6 cellular contexts compared by ENCODE assay signal in the genomic region with DNA sequence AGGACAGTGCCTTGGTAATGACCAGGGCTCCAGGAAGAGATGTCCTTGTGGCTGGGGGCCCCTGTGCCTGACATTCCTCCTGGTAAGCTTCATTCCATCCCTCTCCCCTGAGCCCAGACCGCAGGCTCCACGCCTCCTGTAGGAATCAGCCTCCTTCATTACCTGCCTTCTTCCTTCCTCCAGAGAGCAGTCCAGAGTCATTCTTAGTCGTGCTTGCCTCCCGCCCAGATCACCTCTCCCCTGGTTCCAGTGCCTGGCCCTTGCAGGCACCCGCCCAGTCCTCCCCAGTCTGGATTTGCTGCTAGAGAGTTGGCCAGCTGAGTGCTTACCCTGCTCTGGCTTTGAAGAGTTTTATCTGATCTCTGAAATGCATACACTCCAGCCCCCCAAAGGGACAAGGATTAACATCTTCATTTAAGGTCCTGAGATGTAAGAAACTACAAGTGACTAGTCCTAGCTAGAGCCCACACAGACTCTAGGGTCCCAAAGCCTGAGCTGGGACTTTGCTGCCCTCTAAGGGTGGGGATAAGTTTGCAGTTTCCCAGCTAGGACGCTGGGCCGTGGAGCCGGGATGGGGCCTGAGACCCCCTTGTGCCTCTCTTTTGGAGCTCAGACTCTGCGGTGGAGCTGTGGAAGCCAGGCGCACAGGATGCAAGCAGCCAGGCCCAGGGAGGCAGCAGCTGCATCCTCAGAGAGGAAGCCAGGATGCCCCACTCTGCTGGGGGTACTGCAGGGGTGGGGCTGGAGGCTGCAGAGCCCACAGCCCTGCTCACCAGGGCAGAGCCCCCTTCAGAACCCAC. TPM values are rescaled to one million over a fixed set of nuclear protein-coding genes. Genes with fewer than 3 reads are reported as not detected.
DNase-seq lines count a peak whose midpoint lies in the region; ATAC-seq, FAIRE-seq and TF ChIP-seq lines count a peak whose summit lies in the region.

No MANE protein-coding gene starts in this region.

- DNase-seq in HTR-8/SVneo (ENCODE audit: insufficient read length, low spot score) (peak; percentile 43), lower lobe of right lung (peak; percentile 48), NCI-H345 (lab: John Stamatoyannopoulos, UW) (no peak)
- DNase-seq in activated T-cell treated with anti-CD3 and anti-CD28 coated beads, Interleukin-2, amount 50 U/mL, for 72 hours, result peak; percentile 46 to 53

- no peak for FAIRE-seq in HTR-8/SVneo (lab: Jason Lieb, UNC)

- peak overlapping the region in 2 of 10 experiments; percentile 57; a peak in 5 of 20 replicates for H3K4me3 ChIP-seq in BLaER1 treated with 17β-estradiol and CSF1 and Interleukin-3, amounts not matched to agents 10 nM and 100 nM
- H3K4me3 ChIP-seq in lower lobe of right lung, result peak overlapping the region; percentile 16

- H3K4me1 Mint-ChIP-seq in activated T-cell treated with anti-CD3 and anti-CD28 coated beads, Interleukin-2, amount 50 U/mL, for 72 hours (ENCODE audit: low read depth), result peaks cover 12% of the 10 kb centered on the region

- no peaks in the 10 kb centered on the region for H3K27me3 ChIP-seq in BLaER1 treated with 17β-estradiol and CSF1 and Interleukin-3, amounts not matched to agents 10 nM and 100 nM
- H3K27me3 ChIP-seq in lower lobe of right lung (ENCODE audit: low read depth), result no peaks in the 10 kb centered on the region

- H3K36me3 Mint-ChIP-seq in activated T-cell treated with anti-CD3 and anti-CD28 coated beads, Interleukin-2, amount 50 U/mL, for 72 hours (ENCODE audit: insufficient read depth in 2 of 2), result no peaks in the 10 kb centered on the region

- intact Hi-C loops in lower lobe of right lung (cut with DNase I), result no loop called here

- peak overlapping the region; percentile 25 to 76 (median 57); a peak in 17 of 22 replicates for H3K27ac ChIP-seq in BLaER1 treated with 17β-estradiol and CSF1 and Interleukin-3, amounts not matched to agents 10 nM and 100 nM
- no peak overlapping the region for H3K27ac ChIP-seq in lower lobe of right lung

- peak; percentile 69 for TF ChIP-seq CTCF in lower lobe of right lung (IDR thresholded peaks at IDR 0.05)

- H3K9me3 Mint-ChIP-seq in activated T-cell treated with anti-CD3 and anti-CD28 coated beads, Interleukin-2, amount 50 U/mL, for 72 hours, result no peaks in the 10 kb centered on the region

- H3K9ac ChIP-seq in BLaER1 treated with 17β-estradiol and CSF1 and Interleukin-3, amounts not matched to agents 10 nM and 100 nM, result peak overlapping the region; percentile 7 to 85 (median 54); a peak in 20 of 22 replicates

- peaks cover 0 to 32% (median 0%) of the 10 kb centered on the region in 11 experiments; a peak in 4 of 22 replicates for H3K36me3 ChIP-seq in BLaER1 treated with 17β-estradiol and CSF1 and Interleukin-3, amounts not matched to agents 10 nM and 100 nM
- H3K36me3 ChIP-seq in lower lobe of right lung, result peaks cover 7% of the 10 kb centered on the region

- no peak overlapping the region for H3K27ac Mint-ChIP-seq in activated T-cell treated with anti-CD3 and anti-CD28 coated beads, Interleukin-2, amount 50 U/mL, for 72 hours

- H3K9me3 ChIP-seq in BLaER1 treated with 17β-estradiol and CSF1 and Interleukin-3, amounts not matched to agents 10 nM and 100 nM (replicated peaks in 1 of 11), result no peaks in the 10 kb centered on the region
- no peaks in the 10 kb centered on the region for H3K9me3 ChIP-seq in lower lobe of right lung

- peaks cover 33 to 86% (median 41%) of the 10 kb centered on the region in 10 experiments for H3K4me1 ChIP-seq in BLaER1 treated with 17β-estradiol and CSF1 and Interleukin-3, amounts not matched to agents 10 nM and 100 nM
- peaks cover 56% of the 10 kb centered on the region for H3K4me1 ChIP-seq in lower lobe of right lung

- H3K27me3 Mint-ChIP-seq in activated T-cell treated with anti-CD3 and anti-CD28 coated beads, Interleukin-2, amount 50 U/mL, for 72 hours (ENCODE audit: low read depth), result no peaks in the 10 kb centered on the region

- H3K4me2 ChIP-seq in BLaER1 treated with 17β-estradiol and CSF1 and Interleukin-3, amounts not matched to agents 10 nM and 100 nM, result peak overlapping the region; percentile 61 to 95 (median 67)

- no peak overlapping the region for H3K4me3 Mint-ChIP-seq in activated T-cell treated with anti-CD3 and anti-CD28 coated beads, Interleukin-2, amount 50 U/mL, for 72 hours

- peak; percentile 84 to 87 for ATAC-seq in activated T-cell treated with anti-CD3 and anti-CD28 coated beads, Interleukin-2, amount 50 U/mL, for 72 hours (replicated peaks in 1 of 2)
- ATAC-seq in lower lobe of right lung (peak; percentile 54 to 70), GM21529 (IDR thresholded peaks at IDR 0.05; ENCODE audit: unreplicated experiment) (no peak)

- no peaks in the 10 kb centered on the region; a peak in 1 of 22 replicates for H4K20me1 ChIP-seq in BLaER1 treated with 17β-estradiol and CSF1 and Interleukin-3, amounts not matched to agents 10 nM and 100 nM

RNA-seq across cellular contexts. Expression of a gene that starts 1.6 kb away (rescaled TPM):
- total RNA-seq in activated T-cell treated with anti-CD3 and anti-CD28 coated beads, Interleukin-2, amount 50 U/mL, for 72 hours, result 10 to 100 TPM in 1 of 2 donors, 1 to 10 TPM in 1; 8.1 to 16.1 TPM
- 49.2 TPM for total RNA-seq in lower lobe of right lung

RNA-seq across cellular contexts. Expression of a gene that starts 10.6 kb away (rescaled TPM):
- total RNA-seq in activated T-cell treated with anti-CD3 and anti-CD28 coated beads, Interleukin-2, amount 50 U/mL, for 72 hours, result 10 to 100 TPM; 68.6 to 73.5 TPM
- 53.7 TPM for total RNA-seq in lower lobe of right lung

RNA-seq across cellular contexts. Expression of a gene that starts 10.8 kb away (rescaled TPM):
- total RNA-seq in activated T-cell treated with anti-CD3 and anti-CD28 coated beads, Interleukin-2, amount 50 U/mL, for 72 hours, result 10 to 100 TPM in 1 of 2 donors, 1 to 10 TPM in 1; 8.8 to 12.8 TPM
- 33.0 TPM for total RNA-seq in lower lobe of right lung

RNA-seq across cellular contexts. Expression of a gene that starts 44.6 kb away (rescaled TPM):
- 100 to 1,000 TPM; 306 to 397 TPM for total RNA-seq in activated T-cell treated with anti-CD3 and anti-CD28 coated beads, Interleukin-2, amount 50 U/mL, for 72 hours
- 37.5 TPM for total RNA-seq in lower lobe of right lung
